Comparison of ENCODE assay signal across 1 cellular context in the genomic region with DNA sequence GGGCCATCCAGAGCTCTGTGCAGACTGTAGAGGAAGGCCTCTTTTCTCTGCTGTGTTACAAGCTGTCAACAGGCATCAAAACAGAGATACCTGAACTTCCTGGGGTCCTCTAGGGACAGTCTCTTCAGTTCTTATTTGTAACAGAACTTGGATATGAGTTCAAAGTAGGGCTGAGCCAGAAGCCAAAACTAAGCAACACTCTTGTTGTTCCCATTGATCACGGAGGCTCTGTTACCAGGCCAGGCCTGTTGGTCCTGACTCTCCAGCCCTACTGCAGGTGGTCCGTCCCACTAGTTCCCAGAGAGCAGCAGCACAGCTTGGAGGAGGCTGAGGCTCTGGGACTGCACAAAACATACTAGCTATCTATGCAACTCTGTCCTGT.
TF ChIP-seq lines count a peak whose summit lies in the region.

No MANE protein-coding gene starts in this region.

TF ChIP-seq in GM12878, 131 proteins besides CTCF, POLR2A, EP300 and RAD21:
- TF ChIP-seq, protein P1, sequence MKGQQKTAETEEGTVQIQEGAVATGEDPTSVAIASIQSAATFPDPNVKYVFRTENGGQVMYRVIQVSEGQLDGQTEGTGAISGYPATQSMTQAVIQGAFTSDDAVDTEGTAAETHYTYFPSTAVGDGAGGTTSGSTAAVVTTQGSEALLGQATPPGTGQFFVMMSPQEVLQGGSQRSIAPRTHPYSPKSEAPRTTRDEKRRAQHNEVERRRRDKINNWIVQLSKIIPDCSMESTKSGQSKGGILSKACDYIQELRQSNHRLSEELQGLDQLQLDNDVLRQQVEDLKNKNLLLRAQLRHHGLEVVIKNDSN (IDR thresholded peaks at IDR 0.05; ENCODE audit: borderline replicate concordance, extremely low read length, insufficient read depth, low read depth, low read length) = no peak
- TF ChIP-seq NR2C1 (IDR thresholded peaks at IDR 0.05) = no peak
